Comparison of ENCODE assay signal across 15 cellular contexts in genomic region chr14:90093942-90094595, GRCh38. TPM values are rescaled to one million over a fixed set of nuclear protein-coding genes. Genes with fewer than 3 reads are reported as not detected.
DNase-seq lines count a peak whose midpoint lies in the region; TF ChIP-seq lines count a peak whose summit lies in the region.
"Had no signal": no experiment of that assay in that cellular context is flagged by ENCODE, and none has a peak within 500 bp of the region (broad histone marks: within the 10 kb centered on the region; RNA-seq: fewer than 3 reads in every experiment).

No MANE protein-coding gene starts in this region.

- H3K27me3 ChIP-seq in HL-60 (ENCODE audit: insufficient read depth, poor library complexity, severe bottlenecking), result no peaks in the 10 kb centered on the region
- H3K27me3 ChIP-seq: testis had no signal

- H3K27ac ChIP-seq in HL-60 (replicated peaks), result no peak overlapping the region
- H3K27ac ChIP-seq: testis had no signal

- TF ChIP-seq CTCF in Calu3 (IDR thresholded peaks at IDR 0.05; ENCODE audit: unreplicated experiment), result no peak
- no peak for TF ChIP-seq CTCF in HL-60 (IDR thresholded peaks at IDR 0.05; ENCODE audit: insufficient read depth, low read length)
- TF ChIP-seq CTCF in fibroblast of the aortic adventitia (IDR thresholded peaks at IDR 0.05; ENCODE audit: insufficient read depth, low read length), result no peak

- CTCF ChIA-PET in Calu3 (lab: Charles Lee), result interaction anchor here (0.7 kb wide), 2 partner anchors 10 to 138 kb away, joined by 3 to 4 read pairs; no protein-coding TSS in a partner anchor

- peaks cover 9% of the 10 kb centered on the region for H3K4me1 Mint-ChIP-seq in Calu3 (ENCODE audit: low read depth, unreplicated experiment)

- no peaks in the 10 kb centered on the region for H3K27me3 Mint-ChIP-seq in Calu3 (ENCODE audit: unreplicated experiment)

- no TSS peak for BruUV-seq in Calu3 (replicated peaks; lab: Mats Ljungman, UMichigan)

- H3K4me3 Mint-ChIP-seq in Calu3 (ENCODE audit: low read depth, unreplicated experiment), result no peak overlapping the region

- H3K36me3 Mint-ChIP-seq in Calu3 (ENCODE audit: insufficient read depth, unreplicated experiment), result no peaks in the 10 kb centered on the region

- intact Hi-C loops in Calu3 (cut with micrococcal nuclease; ENCODE audit: unreplicated experiment), result no loop called here

- DNase-seq in Calu3 (peak; percentile 17), HL-60 (ENCODE audit: low read depth in 1 of 2, low spot score in 1 of 2) (peak; percentile 14 to 16), RPMI7951 (ENCODE audit: low read depth) (peak; percentile 69), fibroblast of the aortic adventitia (ENCODE audit: low read depth) (peak; percentile 48), activated gamma-delta T cell treated with Interleukin-2 at 50 U/mL for 16 hours (no peak), RKO (ENCODE audit: low spot score) (no peak), NCI-H2227 treated with DMSO at 0.1 percent for 48 hours (lab: John Stamatoyannopoulos, UW) (no peak), pons (ENCODE audit: low spot score) (no peak)
- DNase-seq: activated CD4-positive, CD25-positive, alpha-beta regulatory T cell treated with anti-CD3 and anti-CD28 coated beads, Interleukin-2, amount 50 U/mL, for 72 hours; GDM1; IMR-90; OCI-M1; stimulated activated CD4-positive, alpha-beta T cell treated with anti-CD3 and anti-CD28 coated beads, Interleukin-2, amount 100 ng/mL, for 24 hours; testis had no signal

- H3K27ac Mint-ChIP-seq in Calu3 (ENCODE audit: unreplicated experiment), result no peak overlapping the region

- no peaks in the 10 kb centered on the region for H3K9me3 Mint-ChIP-seq in Calu3 (ENCODE audit: low read depth, unreplicated experiment)

- H3K4me3 ChIP-seq in HL-60 (replicated peaks; ENCODE audit: insufficient read depth, low read length) (no peak overlapping the region), fibroblast of the aortic adventitia (ENCODE audit: low read depth, low read length) (no peak overlapping the region)
- H3K4me3 ChIP-seq: testis had no signal

RNA-seq across cellular contexts. Expression of gene KCNK13, which starts 32.3 kb away (rescaled TPM):
- total RNA-seq in Calu3 (2022) (not detected in 2 replicates), fibroblast of the aortic adventitia (ENCODE audit: low replicate concordance) (0.27 TPM in 1 of 2 replicates, not detected in the other)
- not detected in 2 replicates for total RNA-seq in RPMI7951 (2014; rRNA removed; shearing (Covaris generic))
- total RNA-seq: IMR-90, myocyte had no signal

Comparison
In these comparisons a context has a peak if more than half of its experiments do, and no peak if none do; other contexts are left out.
1. DNase-seq: peak in Calu3 (single experiment), HL-60 (2 of 2), RPMI7951 (single experiment) and fibroblast of the aortic adventitia (single experiment); none in activated gamma-delta T cell treated with Interleukin-2 at 50 U/mL for 16 hours (single experiment), RKO (single experiment), NCI-H2227 treated with DMSO at 0.1 percent for 48 hours (single experiment) and pons (single experiment).